In the genomic region with DNA sequence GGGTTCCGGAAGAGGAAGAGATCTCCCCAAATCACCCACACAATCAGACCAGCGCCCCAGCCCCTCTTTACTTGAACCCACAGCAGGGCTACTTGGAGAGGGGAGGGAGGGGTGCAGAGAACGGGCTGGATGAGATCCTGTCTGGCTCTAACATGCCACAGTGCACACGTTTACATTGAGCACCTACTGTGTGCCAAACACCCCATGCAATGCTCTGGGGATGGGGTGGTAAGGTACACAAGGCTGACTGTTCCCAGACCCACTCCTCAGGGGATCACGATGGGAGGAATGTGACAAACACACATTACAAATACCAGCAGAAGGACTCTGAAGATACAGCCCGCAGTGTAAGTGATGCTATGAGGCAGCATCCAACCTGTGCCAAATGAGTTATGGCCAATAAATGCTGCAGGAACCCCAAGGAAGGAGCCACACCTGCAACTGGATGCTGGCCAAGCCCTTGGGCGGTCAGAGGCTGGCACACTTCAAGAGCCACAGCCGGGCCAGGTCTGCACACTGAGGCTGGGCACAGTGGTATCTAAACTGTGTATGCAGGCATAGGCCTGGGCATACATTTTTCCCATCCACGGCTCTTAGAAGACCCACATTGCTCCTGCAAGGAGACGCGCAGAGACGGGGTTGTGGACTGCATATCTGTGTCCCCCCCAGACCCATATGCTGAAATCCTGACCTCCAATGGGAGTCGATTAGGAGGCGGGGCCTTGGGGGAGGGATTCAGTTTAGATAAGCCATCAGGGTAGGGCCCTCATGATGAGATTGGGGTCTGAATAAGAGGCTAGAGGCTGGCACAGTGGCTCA, we compare ENCODE assay signal across 12 cellular contexts.
A peak's percentile ranks its signal among the peaks of the same experiment; 100 is the strongest.
DNase-seq lines count a peak whose midpoint lies in the region; ATAC-seq and TF ChIP-seq lines count a peak whose summit lies in the region.
"Had no signal": no experiment of that assay in that cellular context is flagged by ENCODE, and none has a peak within 500 bp of the region (broad histone marks: within the 10 kb centered on the region; RNA-seq: fewer than 3 reads in every experiment).

No MANE protein-coding gene starts in this region.

- no peak overlapping the region for H3K4me3 Mint-ChIP-seq in activated T-cell treated with anti-CD3 and anti-CD28 coated beads, Interleukin-2, amount 50 U/mL, for 24 hours
- no peak overlapping the region for H3K4me3 Mint-ChIP-seq in stimulated activated naive B cell treated with anti-CD40 and anti-IgM and Interleukin-4, amounts not matched to agents 10 μg/mL and 1 μg/mL and 100 μg/mL, for 72 hours
- H3K4me3 Mint-ChIP-seq: neural crest cell had no signal

- H3K4me1 Mint-ChIP-seq in activated T-cell treated with anti-CD3 and anti-CD28 coated beads, Interleukin-2, amount 50 U/mL, for 24 hours (ENCODE audit: low read depth): peaks cover 94% of the 10 kb centered on the region
- H3K4me1 Mint-ChIP-seq in stimulated activated naive B cell treated with anti-CD40 and anti-IgM and Interleukin-4, amounts not matched to agents 10 μg/mL and 1 μg/mL and 100 μg/mL, for 72 hours: peaks cover 38 to 78% of the 10 kb centered on the region in 2 donors

- TF ChIP-seq CTCF in VCaP (conservative IDR thresholded peaks at IDR 0.05): no peak

- peak overlapping the region; percentile 15; the same call in 1 of the 2 replicates for H3K27ac ChIP-seq in VCaP
- H3K27ac ChIP-seq in epithelial cell of prostate: no peak overlapping the region

- H3K27me3 Mint-ChIP-seq in activated T-cell treated with anti-CD3 and anti-CD28 coated beads, Interleukin-2, amount 50 U/mL, for 24 hours: no peaks in the 10 kb centered on the region
- H3K27me3 Mint-ChIP-seq in stimulated activated naive B cell treated with anti-CD40 and anti-IgM and Interleukin-4, amounts not matched to agents 10 μg/mL and 1 μg/mL and 100 μg/mL, for 72 hours: no peaks in the 10 kb centered on the region

- H3K36me3 Mint-ChIP-seq in activated T-cell treated with anti-CD3 and anti-CD28 coated beads, Interleukin-2, amount 50 U/mL, for 24 hours (ENCODE audit: low read depth): peaks cover 56% of the 10 kb centered on the region
- H3K36me3 Mint-ChIP-seq in stimulated activated naive B cell treated with anti-CD40 and anti-IgM and Interleukin-4, amounts not matched to agents 10 μg/mL and 1 μg/mL and 100 μg/mL, for 72 hours: no peaks in the 10 kb centered on the region

- peak overlapping the region; percentile 94 for H3K27ac Mint-ChIP-seq in activated T-cell treated with anti-CD3 and anti-CD28 coated beads, Interleukin-2, amount 50 U/mL, for 24 hours
- peak overlapping the region; percentile 60 for H3K27ac Mint-ChIP-seq in stimulated activated naive B cell treated with anti-CD40 and anti-IgM and Interleukin-4, amounts not matched to agents 10 μg/mL and 1 μg/mL and 100 μg/mL, for 72 hours

- no peaks in the 10 kb centered on the region for H3K9me3 Mint-ChIP-seq in activated T-cell treated with anti-CD3 and anti-CD28 coated beads, Interleukin-2, amount 50 U/mL, for 24 hours
- H3K9me3 Mint-ChIP-seq in stimulated activated naive B cell treated with anti-CD40 and anti-IgM and Interleukin-4, amounts not matched to agents 10 μg/mL and 1 μg/mL and 100 μg/mL, for 72 hours: no peaks in the 10 kb centered on the region
- H3K9me3 Mint-ChIP-seq: neural crest cell had no signal

- ATAC-seq in stimulated activated naive B cell treated with anti-CD40 and anti-IgM and Interleukin-4, amounts not matched to agents 10 μg/mL and 1 μg/mL and 100 μg/mL, for 72 hours (replicated peaks): no peak
- no peak for ATAC-seq in GM19395 (IDR thresholded peaks at IDR 0.05; ENCODE audit: unreplicated experiment)

- DNase-seq in activated T-cell treated with anti-CD3 and anti-CD28 coated beads, Interleukin-2, amount 50 U/mL, for 24 hours: no peak
- no peak for DNase-seq in activated T-cell treated with anti-CD3 and anti-CD28 coated beads, Interleukin-2, amount 50 U/mL, for 48 hours
- DNase-seq in epithelial cell of prostate (ENCODE audit: low read depth, low spot score) (peak; percentile 48), NCI-H1930 (lab: John Stamatoyannopoulos, UW) (no peak), hippocampal formation (lab: John Stamatoyannopoulos, UW) (no peak)
- DNase-seq in stimulated activated naive B cell treated with anti-CD40 and anti-IgM and Interleukin-4, amounts not matched to agents 10 μg/mL and 1 μg/mL and 100 μg/mL, for 72 hours: no peak
- DNase-seq: GF-D8, NCI-H1694 treated with DMSO at 0.1 percent for 48 hours, T1000 had no signal
